In the genomic region with DNA sequence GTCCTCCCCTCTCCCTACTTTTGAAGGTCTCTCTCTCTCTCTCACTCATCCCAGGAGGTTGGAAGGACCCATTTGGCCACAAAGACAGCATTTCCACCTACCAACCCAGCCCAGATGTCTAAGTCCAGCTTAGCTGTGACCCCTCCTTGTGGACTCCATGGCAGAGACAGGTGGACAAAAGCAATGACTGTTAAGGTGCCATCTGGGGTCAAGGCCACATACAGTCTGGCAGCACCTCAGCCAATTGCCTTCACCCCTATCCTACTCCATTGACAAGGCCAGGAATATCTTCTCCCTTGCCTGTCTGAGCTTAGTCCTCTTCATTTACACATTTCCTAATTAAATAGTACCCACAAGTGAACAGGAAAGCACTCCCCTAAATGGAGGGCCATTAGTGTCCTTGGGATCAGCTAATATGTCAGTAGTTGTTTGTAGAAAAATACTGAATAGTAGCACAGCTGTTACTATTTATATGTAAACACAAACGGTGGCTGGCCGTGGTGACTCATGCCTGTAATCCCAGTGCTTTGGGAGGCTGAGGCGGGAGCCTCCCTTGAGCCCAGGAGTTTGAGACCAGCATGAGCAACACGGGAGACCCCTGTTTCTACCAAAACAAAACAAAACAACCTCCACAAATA, we compare ENCODE assay signal across 1 cellular context.
TF ChIP-seq lines count a peak whose summit lies in the region.

No MANE protein-coding gene starts in this region.

TF ChIP-seq in HepG2, 621 proteins besides CTCF, POLR2A, EP300 and RAD21 (continues in another document):
- TF ChIP-seq ZBTB7A (CRISPR knock-in tag; IDR thresholded peaks at IDR 0.05): 0 out of 2 replicates have a peak, but pooled peaks have one; percentile 22
- no peak for TF ChIP-seq TAF15 (IDR thresholded peaks at IDR 0.05; ENCODE audit: low read depth, low read length, poor library complexity, severe bottlenecking)
- TF ChIP-seq ZBTB20 (CRISPR knock-in tag; IDR thresholded peaks at IDR 0.05; ENCODE audit: borderline replicate concordance, low read depth): peak; percentile 54; the same call in 1 of the 2 replicates
- TF ChIP-seq ZNF784 (CRISPR knock-in tag; IDR thresholded peaks at IDR 0.05; ENCODE audit: borderline replicate concordance): no peak
- no peak for TF ChIP-seq ZNF12 (CRISPR knock-in tag; IDR thresholded peaks at IDR 0.05)
- TF ChIP-seq IRX3 (CRISPR knock-in tag; IDR thresholded peaks at IDR 0.05; ENCODE audit: borderline replicate concordance, low read depth): peak; percentile 43; the same call in 1 of the 2 replicates
- TF ChIP-seq ZNF782 (CRISPR knock-in tag; IDR thresholded peaks at IDR 0.05; ENCODE audit: borderline replicate concordance): peak; percentile 36; the same call in 1 of the 2 replicates
- TF ChIP-seq REXO4 (CRISPR knock-in tag; IDR thresholded peaks at IDR 0.05; ENCODE audit: borderline replicate concordance): no peak
- TF ChIP-seq HMG20A (CRISPR knock-in tag; IDR thresholded peaks at IDR 0.05; ENCODE audit: borderline replicate concordance): peak; percentile 80; the same call in 1 of the 2 replicates
- TF ChIP-seq CEBPG (CRISPR knock-in tag; IDR thresholded peaks at IDR 0.05): no peak
- 0 out of 2 replicates have a peak, but pooled peaks have one; percentile 44 for TF ChIP-seq ZNF354B (CRISPR knock-in tag; IDR thresholded peaks at IDR 0.05)
- no peak for TF ChIP-seq ZNF101 (CRISPR knock-in tag; IDR thresholded peaks at IDR 0.05; ENCODE audit: borderline replicate concordance, low read depth)
- TF ChIP-seq, protein P1, sequence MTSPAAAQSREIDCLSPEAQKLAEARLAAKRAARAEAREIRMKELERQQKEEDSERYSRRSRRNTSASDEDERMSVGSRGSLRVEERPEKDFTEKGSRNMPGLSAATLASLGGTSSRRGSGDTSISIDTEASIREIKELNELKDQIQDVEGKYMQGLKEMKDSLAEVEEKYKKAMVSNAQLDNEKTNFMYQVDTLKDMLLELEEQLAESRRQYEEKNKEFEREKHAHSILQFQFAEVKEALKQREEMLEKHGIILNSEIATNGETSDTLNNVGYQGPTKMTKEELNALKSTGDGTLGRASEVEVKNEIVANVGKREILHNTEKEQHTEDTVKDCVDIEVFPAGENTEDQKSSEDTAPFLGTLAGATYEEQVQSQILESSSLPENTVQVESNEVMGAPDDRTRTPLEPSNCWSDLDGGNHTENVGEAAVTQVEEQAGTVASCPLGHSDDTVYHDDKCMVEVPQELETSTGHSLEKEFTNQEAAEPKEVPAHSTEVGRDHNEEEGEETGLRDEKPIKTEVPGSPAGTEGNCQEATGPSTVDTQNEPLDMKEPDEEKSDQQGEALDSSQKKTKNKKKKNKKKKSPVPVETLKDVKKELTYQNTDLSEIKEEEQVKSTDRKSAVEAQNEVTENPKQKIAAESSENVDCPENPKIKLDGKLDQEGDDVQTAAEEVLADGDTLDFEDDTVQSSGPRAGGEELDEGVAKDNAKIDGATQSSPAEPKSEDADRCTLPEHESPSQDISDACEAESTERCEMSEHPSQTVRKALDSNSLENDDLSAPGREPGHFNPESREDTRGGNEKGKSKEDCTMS (CRISPR knock-in tag; conservative IDR thresholded peaks at IDR 0.05): no peak
- TF ChIP-seq PREB (CRISPR knock-in tag; IDR thresholded peaks at IDR 0.05): no peak
- TF ChIP-seq NR0B2 (CRISPR knock-in tag; IDR thresholded peaks at IDR 0.05): no peak
- TF ChIP-seq ZNF703 (CRISPR knock-in tag; IDR thresholded peaks at IDR 0.05; ENCODE audit: borderline replicate concordance): no peak
- no peak for TF ChIP-seq PRPF4 (IDR thresholded peaks at IDR 0.05; ENCODE audit: low read depth, low read length, poor library complexity, severe bottlenecking)
- TF ChIP-seq ZNF772 (CRISPR knock-in tag; IDR thresholded peaks at IDR 0.05): peak; percentile 47; the same call in 1 of the 2 replicates
- no peak for TF ChIP-seq FLYWCH1 (CRISPR knock-in tag; IDR thresholded peaks at IDR 0.05)
- TF ChIP-seq, protein P2, sequence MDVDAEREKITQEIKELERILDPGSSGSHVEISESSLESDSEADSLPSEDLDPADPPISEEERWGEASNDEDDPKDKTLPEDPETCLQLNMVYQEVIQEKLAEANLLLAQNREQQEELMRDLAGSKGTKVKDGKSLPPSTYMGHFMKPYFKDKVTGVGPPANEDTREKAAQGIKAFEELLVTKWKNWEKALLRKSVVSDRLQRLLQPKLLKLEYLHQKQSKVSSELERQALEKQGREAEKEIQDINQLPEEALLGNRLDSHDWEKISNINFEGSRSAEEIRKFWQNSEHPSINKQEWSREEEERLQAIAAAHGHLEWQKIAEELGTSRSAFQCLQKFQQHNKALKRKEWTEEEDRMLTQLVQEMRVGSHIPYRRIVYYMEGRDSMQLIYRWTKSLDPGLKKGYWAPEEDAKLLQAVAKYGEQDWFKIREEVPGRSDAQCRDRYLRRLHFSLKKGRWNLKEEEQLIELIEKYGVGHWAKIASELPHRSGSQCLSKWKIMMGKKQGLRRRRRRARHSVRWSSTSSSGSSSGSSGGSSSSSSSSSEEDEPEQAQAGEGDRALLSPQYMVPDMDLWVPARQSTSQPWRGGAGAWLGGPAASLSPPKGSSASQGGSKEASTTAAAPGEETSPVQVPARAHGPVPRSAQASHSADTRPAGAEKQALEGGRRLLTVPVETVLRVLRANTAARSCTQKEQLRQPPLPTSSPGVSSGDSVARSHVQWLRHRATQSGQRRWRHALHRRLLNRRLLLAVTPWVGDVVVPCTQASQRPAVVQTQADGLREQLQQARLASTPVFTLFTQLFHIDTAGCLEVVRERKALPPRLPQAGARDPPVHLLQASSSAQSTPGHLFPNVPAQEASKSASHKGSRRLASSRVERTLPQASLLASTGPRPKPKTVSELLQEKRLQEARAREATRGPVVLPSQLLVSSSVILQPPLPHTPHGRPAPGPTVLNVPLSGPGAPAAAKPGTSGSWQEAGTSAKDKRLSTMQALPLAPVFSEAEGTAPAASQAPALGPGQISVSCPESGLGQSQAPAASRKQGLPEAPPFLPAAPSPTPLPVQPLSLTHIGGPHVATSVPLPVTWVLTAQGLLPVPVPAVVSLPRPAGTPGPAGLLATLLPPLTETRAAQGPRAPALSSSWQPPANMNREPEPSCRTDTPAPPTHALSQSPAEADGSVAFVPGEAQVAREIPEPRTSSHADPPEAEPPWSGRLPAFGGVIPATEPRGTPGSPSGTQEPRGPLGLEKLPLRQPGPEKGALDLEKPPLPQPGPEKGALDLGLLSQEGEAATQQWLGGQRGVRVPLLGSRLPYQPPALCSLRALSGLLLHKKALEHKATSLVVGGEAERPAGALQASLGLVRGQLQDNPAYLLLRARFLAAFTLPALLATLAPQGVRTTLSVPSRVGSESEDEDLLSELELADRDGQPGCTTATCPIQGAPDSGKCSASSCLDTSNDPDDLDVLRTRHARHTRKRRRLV (CRISPR knock-in tag; IDR thresholded peaks at IDR 0.05): 0 out of 2 replicates have a peak, but pooled peaks have one; percentile 77
- no peak for TF ChIP-seq CAMTA2 (CRISPR knock-in tag; IDR thresholded peaks at IDR 0.05; ENCODE audit: borderline replicate concordance)
- no peak for TF ChIP-seq ZNF558 (CRISPR knock-in tag; IDR thresholded peaks at IDR 0.05; ENCODE audit: borderline replicate concordance)
- no peak for TF ChIP-seq SMC3 (IDR thresholded peaks at IDR 0.05; ENCODE audit: low read length)
- no peak for TF ChIP-seq RAD51 (IDR thresholded peaks at IDR 0.05; ENCODE audit: borderline replicate concordance)
- no peak for TF ChIP-seq ZNF3 (CRISPR knock-in tag; IDR thresholded peaks at IDR 0.05)
- TF ChIP-seq ATF1 (CRISPR knock-in tag; IDR thresholded peaks at IDR 0.05): 0 out of 2 replicates have a peak, but pooled peaks have one; percentile 30
- peak; percentile 79; the same call in 1 of the 2 replicates for TF ChIP-seq MEF2D (CRISPR knock-in tag; IDR thresholded peaks at IDR 0.05)
- TF ChIP-seq, protein P3, sequence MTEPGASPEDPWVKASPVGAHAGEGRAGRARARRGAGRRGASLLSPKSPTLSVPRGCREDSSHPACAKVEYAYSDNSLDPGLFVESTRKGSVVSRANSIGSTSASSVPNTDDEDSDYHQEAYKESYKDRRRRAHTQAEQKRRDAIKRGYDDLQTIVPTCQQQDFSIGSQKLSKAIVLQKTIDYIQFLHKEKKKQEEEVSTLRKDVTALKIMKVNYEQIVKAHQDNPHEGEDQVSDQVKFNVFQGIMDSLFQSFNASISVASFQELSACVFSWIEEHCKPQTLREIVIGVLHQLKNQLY (CRISPR knock-in tag; IDR thresholded peaks at IDR 0.05): peak; percentile 44; the same call in 1 of the 2 replicates
- no peak for TF ChIP-seq UBTF (CRISPR knock-in tag; IDR thresholded peaks at IDR 0.05)
- peak; percentile 39; the same call in 1 of the 2 replicates for TF ChIP-seq CCDC6 (CRISPR knock-in tag; IDR thresholded peaks at IDR 0.05)
- no peak for TF ChIP-seq ZNF615 (CRISPR knock-in tag; IDR thresholded peaks at IDR 0.05; ENCODE audit: borderline replicate concordance)
- TF ChIP-seq HIVEP1 (CRISPR knock-in tag; IDR thresholded peaks at IDR 0.05): peak; percentile 63; the same call in 1 of the 2 replicates
- TF ChIP-seq, protein P4, sequence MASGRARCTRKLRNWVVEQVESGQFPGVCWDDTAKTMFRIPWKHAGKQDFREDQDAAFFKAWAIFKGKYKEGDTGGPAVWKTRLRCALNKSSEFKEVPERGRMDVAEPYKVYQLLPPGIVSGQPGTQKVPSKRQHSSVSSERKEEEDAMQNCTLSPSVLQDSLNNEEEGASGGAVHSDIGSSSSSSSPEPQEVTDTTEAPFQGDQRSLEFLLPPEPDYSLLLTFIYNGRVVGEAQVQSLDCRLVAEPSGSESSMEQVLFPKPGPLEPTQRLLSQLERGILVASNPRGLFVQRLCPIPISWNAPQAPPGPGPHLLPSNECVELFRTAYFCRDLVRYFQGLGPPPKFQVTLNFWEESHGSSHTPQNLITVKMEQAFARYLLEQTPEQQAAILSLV (CRISPR knock-in tag; IDR thresholded peaks at IDR 0.05; ENCODE audit: borderline replicate concordance): 0 out of 2 replicates have a peak, but pooled peaks have one; percentile 48
- TF ChIP-seq ZNF574 (CRISPR knock-in tag; IDR thresholded peaks at IDR 0.05): peak; percentile 59
- no peak for TF ChIP-seq ONECUT2 (CRISPR knock-in tag; IDR thresholded peaks at IDR 0.05)
- TF ChIP-seq E2F5 (CRISPR knock-in tag; conservative IDR thresholded peaks at IDR 0.05): no peak
- TF ChIP-seq XRCC5 (optimal IDR thresholded peaks at IDR 0.05; ENCODE audit: low read length): no peak
- no peak for TF ChIP-seq AHR (CRISPR knock-in tag; IDR thresholded peaks at IDR 0.05)
- TF ChIP-seq MIXL1 (CRISPR knock-in tag; IDR thresholded peaks at IDR 0.05): peak; percentile 77
- TF ChIP-seq PLRG1 (conservative IDR thresholded peaks at IDR 0.05): no peak
